ENCODE assay signal across 17 cellular contexts in the genomic region with DNA sequence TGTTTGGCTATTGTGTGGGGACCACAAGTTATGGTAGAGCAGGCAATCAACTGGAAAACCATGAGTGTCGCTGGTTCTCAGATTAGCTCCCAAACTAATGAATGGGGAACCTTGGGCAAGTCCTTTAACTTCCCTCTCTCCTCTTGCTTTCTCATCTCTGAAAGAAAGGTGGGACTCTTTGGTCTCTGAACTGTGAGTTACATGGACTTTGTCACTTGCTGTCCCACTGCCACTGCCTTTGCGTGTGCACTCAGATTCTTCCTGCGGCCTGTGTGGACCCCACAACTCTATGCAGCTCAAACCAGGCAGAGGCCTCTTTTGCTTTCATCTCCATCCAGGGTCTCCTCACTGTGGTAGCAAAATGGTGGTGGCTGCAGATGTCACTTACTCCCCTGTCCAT.
"Had no signal": no experiment of that assay in that cellular context is flagged by ENCODE, and none has a peak within 500 bp of the region (broad histone marks: within the 10 kb centered on the region; RNA-seq: fewer than 3 reads in every experiment).

No MANE protein-coding gene starts in this region.

- H3K36me3 ChIP-seq: colonic mucosa, stomach, tibial artery had no signal

- H3K9me3 ChIP-seq: colonic mucosa, stomach, testis, tibial artery had no signal

- H3K36me3 Mint-ChIP-seq: memory B cell; natural killer cell; stimulated activated naive B cell treated with anti-CD40 and anti-IgM and Interleukin-4, amounts not matched to agents 10 μg/mL and 1 μg/mL and 100 μg/mL, for 72 hours had no signal

- DNase-seq: colonic mucosa; effector CD4-positive, alpha-beta T cell; hypothalamus; natural killer cell; stimulated activated CD4-positive, alpha-beta T cell treated with anti-CD3 and anti-CD28 coated beads, Interleukin-2, amount 100 ng/mL, for 24 hours; stimulated activated CD4-positive, alpha-beta T cell treated with anti-CD3 and anti-CD28 coated beads, Interleukin-4, amount 100 ng/mL, for 24 hours; stimulated activated naive B cell treated with anti-CD40 and anti-IgM and Interleukin-4, amounts not matched to agents 10 μg/mL and 1 μg/mL and 100 μg/mL, for 72 hours; stomach; testis; tibial artery had no signal

- H3K27me3 ChIP-seq: colonic mucosa, stomach, testis, tibial artery had no signal

- H3K4me2 ChIP-seq: smooth muscle cell had no signal

- H3K4me1 ChIP-seq: colonic mucosa had no signal

- H3K4me3 ChIP-seq: colonic mucosa, lung, smooth muscle cell, stomach, testis, tibial artery had no signal

- H3K9me3 Mint-ChIP-seq: memory B cell; natural killer cell; stimulated activated naive B cell treated with anti-CD40 and anti-IgM and Interleukin-4, amounts not matched to agents 10 μg/mL and 1 μg/mL and 100 μg/mL, for 72 hours; type B pancreatic cell had no signal

- H3K4me3 Mint-ChIP-seq: natural killer cell, type B pancreatic cell had no signal

- H3K27me3 Mint-ChIP-seq: memory B cell, progenitor cell of endocrine pancreas, type B pancreatic cell had no signal

- ATAC-seq: sciatic nerve had no signal

- H3K27ac ChIP-seq: colonic mucosa, parathyroid adenoma, stomach, testis, tibial artery had no signal

- H3K9ac ChIP-seq: parathyroid adenoma had no signal

- H3K27ac Mint-ChIP-seq: natural killer cell, progenitor cell of endocrine pancreas, type B pancreatic cell had no signal
